Comparison of ENCODE assay signal across 8 cellular contexts in genomic region chr3:80068459-80068858, GRCh38.
"Had no signal": no experiment of that assay in that cellular context is flagged by ENCODE, and none has a peak within 500 bp of the region (broad histone marks: within the 10 kb centered on the region; RNA-seq: fewer than 3 reads in every experiment).

No MANE protein-coding gene starts in this region.

- H3K36me3 ChIP-seq: HAP-1 had no signal

- H3K4me3 ChIP-seq: GM23248, HAP-1 had no signal

- H2AFZ ChIP-seq: GM23248 had no signal

- H3K9ac ChIP-seq: GM23248 had no signal

- H3K27ac ChIP-seq: GM23248, HL-60 had no signal

- ATAC-seq: HCT116 had no signal

- DNase-seq: GM23248, GOT3, H7, HFFc6, KBM-7 had no signal

- H3K9me3 ChIP-seq: HAP-1 had no signal
